In genomic region chr11:95505927-95506426, GRCh38 we compare ENCODE assay signal across 17 cellular contexts.
DNase-seq lines count a peak whose midpoint lies in the region; ATAC-seq and TF ChIP-seq lines count a peak whose summit lies in the region.
"Had no signal": no experiment of that assay in that cellular context is flagged by ENCODE, and none has a peak within 500 bp of the region (broad histone marks: within the 10 kb centered on the region; RNA-seq: fewer than 3 reads in every experiment).

No MANE protein-coding gene starts in this region.

- peaks cover 6 to 18% (median 10%) of the 10 kb centered on the region in 3 donors for H3K27me3 Mint-ChIP-seq in CD14-positive monocyte (ENCODE audit: low read depth in 3 of 3)
- H3K27me3 Mint-ChIP-seq: activated naive CD8-positive, alpha-beta T cell had no signal

- 82 to 97% methylated on average over 6 to 7 of the region's 8 CpGs for WGBS in gastroesophageal sphincter (ENCODE audit: low coverage in 1 of 2), 2 donors

- H3K4me3 ChIP-seq in gastroesophageal sphincter = no peak overlapping the region

- H3K27ac Mint-ChIP-seq in CD14-positive monocyte = no peak overlapping the region
- H3K27ac Mint-ChIP-seq: activated naive CD8-positive, alpha-beta T cell; CD8-positive, alpha-beta memory T cell had no signal

- H3K27me3 ChIP-seq in gastroesophageal sphincter = no peaks in the 10 kb centered on the region

- peaks cover 0 to 7% (median 0%) of the 10 kb centered on the region in 3 donors for H3K4me1 ChIP-seq in gastroesophageal sphincter

- H3K9me3 Mint-ChIP-seq in CD14-positive monocyte = peaks cover 0 to 4% (median 0%) of the 10 kb centered on the region in 7 donors
- H3K9me3 Mint-ChIP-seq: CD8-positive, alpha-beta memory T cell had no signal

- no peak overlapping the region for H3K27ac ChIP-seq in gastroesophageal sphincter

- ATAC-seq in gastroesophageal sphincter (no peak), HG02840 (IDR thresholded peaks at IDR 0.05; ENCODE audit: low FRiP score, unreplicated experiment) (no peak)
- ATAC-seq: right cardiac atrium; stimulated activated naive CD8-positive, alpha-beta T cell treated with anti-CD3 and anti-CD28 coated beads, Interleukin-15, Interleukin-2, amounts not matched to agents 100 U/mL and 50 U/mL, for 24 hours had no signal

- no peaks in the 10 kb centered on the region for H3K36me3 ChIP-seq in gastroesophageal sphincter

- no peaks in the 10 kb centered on the region for H3K9me3 ChIP-seq in gastroesophageal sphincter

- H3K4me3 Mint-ChIP-seq in CD14-positive monocyte = peak overlapping the region; percentile 34 to 68
- H3K4me3 Mint-ChIP-seq: activated naive CD8-positive, alpha-beta T cell; CD8-positive, alpha-beta memory T cell had no signal

- no peaks in the 10 kb centered on the region for H3K36me3 Mint-ChIP-seq in CD14-positive monocyte
- H3K36me3 Mint-ChIP-seq: CD8-positive, alpha-beta memory T cell had no signal

- intact Hi-C loops in CD14-positive monocyte (cut with micrococcal nuclease) = no loop called here

- H3K4me1 Mint-ChIP-seq in CD14-positive monocyte = peaks cover 9% of the 10 kb centered on the region
- H3K4me1 Mint-ChIP-seq: CD8-positive, alpha-beta memory T cell had no signal

- no peak for TF ChIP-seq POLR2A in gastroesophageal sphincter (IDR thresholded peaks at IDR 0.05)

- no peak for TF ChIP-seq EP300 in gastroesophageal sphincter (IDR thresholded peaks at IDR 0.05)

- TF ChIP-seq CTCF in CD14-positive monocyte (IDR thresholded peaks at IDR 0.05) = no peak
- no peak for TF ChIP-seq CTCF in gastroesophageal sphincter (IDR thresholded peaks at IDR 0.05)

- DNase-seq in CD14-positive monocyte (ENCODE audit: low spot score) (no peak), M059J (ENCODE audit: low read depth) (peak; percentile 18), amniotic stem cell (lab: John Stamatoyannopoulos, UW) (peak; percentile 68), iris pigment epithelial cell (ENCODE audit: low read depth) (peak; percentile 73), dermis blood vessel endothelial cell (no peak), NCI-H1930 (lab: John Stamatoyannopoulos, UW) (no peak)
- DNase-seq: activated CD8-positive, alpha-beta memory T cell treated with anti-CD3 and anti-CD28 coated beads, Interleukin-2, amount 50 U/mL, for 48 hours; CD8-positive, alpha-beta memory T cell; cortex of kidney; GF-D8; NCI-H1694 treated with DMSO at 0.1 percent for 48 hours; right cardiac atrium; Right ventricle myocardium superior; stimulated activated naive CD8-positive, alpha-beta T cell treated with anti-CD3 and anti-CD28 coated beads, Interleukin-15, Interleukin-2, amounts not matched to agents 100 U/mL and 50 U/mL, for 24 hours had no signal

Comparison
In these comparisons a context has a peak if more than half of its experiments do, and no peak if none do; other contexts are left out.
1. DNase-seq: peak in M059J (single experiment), amniotic stem cell (single experiment) and iris pigment epithelial cell (single experiment); none in CD14-positive monocyte (single experiment), dermis blood vessel endothelial cell (single experiment) and NCI-H1930 (0 of 2).